7 cellular contexts compared by ENCODE assay signal in genomic region chr4:152535236-152535902, GRCh38. TPM values are rescaled to one million over a fixed set of nuclear protein-coding genes. Genes with fewer than 3 reads are reported as not detected.
DNase-seq lines count a peak whose midpoint lies in the region; ATAC-seq and TF ChIP-seq lines count a peak whose summit lies in the region.

No MANE protein-coding gene starts in this region.

- H3K36me3 ChIP-seq in SJSA1 (peaks cover 15% of the 10 kb centered on the region; the same call in 1 of the 2 replicates), mesendoderm (ENCODE audit: control insufficient read depth, insufficient read depth, low read length) (no peaks in the 10 kb centered on the region), urinary bladder (ENCODE audit: insufficient read depth) (no peaks in the 10 kb centered on the region)

- H3K4me1 ChIP-seq in SJSA1 (replicated peaks) (peaks cover 13% of the 10 kb centered on the region), mesendoderm (ENCODE audit: control insufficient read depth, low read depth, low read length) (no peaks in the 10 kb centered on the region), urinary bladder (ENCODE audit: insufficient read depth) (no peaks in the 10 kb centered on the region)

- H2BK120ac ChIP-seq in mesendoderm (ENCODE audit: low read depth, low read length), result peak overlapping the region; percentile 66

- H3K4me3 ChIP-seq in SJSA1, result peak overlapping the region; percentile 93
- H3K4me3 ChIP-seq in choroid plexus epithelial cell (ENCODE audit: low read depth, low read length), result peak overlapping the region; percentile 95
- peak overlapping the region; percentile 77 for H3K4me3 ChIP-seq in mesendoderm (ENCODE audit: low read length)
- peak overlapping the region; percentile 98 for H3K4me3 ChIP-seq in urinary bladder (ENCODE audit: low read depth, low read length)

- H3K27me3 ChIP-seq in SJSA1 (replicated peaks), result no peaks in the 10 kb centered on the region
- H3K27me3 ChIP-seq in mesendoderm (ENCODE audit: insufficient read depth, low read length, poor library complexity), result no peaks in the 10 kb centered on the region

- H3K79me2 ChIP-seq in mesendoderm (ENCODE audit: control insufficient read depth, insufficient read depth, low read length), result peaks cover 62% of the 10 kb centered on the region

- no peak for DNase-seq in SJSA1 (ENCODE audit: low read depth in 1 of 2, low spot score in 2 of 2)
- DNase-seq in choroid plexus epithelial cell (ENCODE audit: low read depth), result no peak
- DNase-seq in mesendoderm, result no peak
- DNase-seq in kidney tubule cell (ENCODE audit: low spot score), result no peak

- TF ChIP-seq CTCF in choroid plexus epithelial cell (conservative IDR thresholded peaks at IDR 0.05; ENCODE audit: low read depth, low read length), result no peak

- no peak overlapping the region for H4K8ac ChIP-seq in mesendoderm (ENCODE audit: low read depth, low read length)

- peak overlapping the region; percentile 91 for H3K56ac ChIP-seq in mesendoderm (ENCODE audit: low read length)

- no peak overlapping the region for H2AK5ac ChIP-seq in mesendoderm (ENCODE audit: low read length)

- H2BK15ac ChIP-seq in mesendoderm (replicated peaks; ENCODE audit: low read depth), result no peak overlapping the region

- no peak overlapping the region for H2BK5ac ChIP-seq in mesendoderm (ENCODE audit: low read length)

- peaks cover 17% of the 10 kb centered on the region for H3K79me1 ChIP-seq in mesendoderm (ENCODE audit: low read length)

- H3K23ac ChIP-seq in mesendoderm (ENCODE audit: low read length), result peak overlapping the region; percentile 9

- H3K4ac ChIP-seq in mesendoderm (ENCODE audit: low read depth, low read length), result peak overlapping the region; percentile 77

- H3K4me2 ChIP-seq in mesendoderm (ENCODE audit: low read length), result peak overlapping the region; percentile 23

- H4K5ac ChIP-seq in mesendoderm (ENCODE audit: low read length), result no peak overlapping the region

- ATAC-seq in GM18870 (IDR thresholded peaks at IDR 0.05; ENCODE audit: unreplicated experiment) (peak; percentile 8), HG02840 (IDR thresholded peaks at IDR 0.05; ENCODE audit: low FRiP score, unreplicated experiment) (peak; percentile 15)

- H3K18ac ChIP-seq in mesendoderm (ENCODE audit: low read length), result peak overlapping the region; percentile 8

- WGBS in mesendoderm (ENCODE audit: extremely low coverage, insufficient coverage, low lambda C conversion rate), result no CpG with 5 or more reads among the region's 70 CpGs
- WGBS in urinary bladder, result under 1% methylated on average over 70 of the region's 70 CpGs

- peak overlapping the region; percentile 87 for H3K9ac ChIP-seq in mesendoderm (ENCODE audit: low read length)

- no peaks in the 10 kb centered on the region for H3K9me3 ChIP-seq in SJSA1 (replicated peaks)

- peak overlapping the region; percentile 61 for H3K27ac ChIP-seq in SJSA1
- peak overlapping the region; percentile 30 for H3K27ac ChIP-seq in mesendoderm (ENCODE audit: low read depth, low read length)
- H3K27ac ChIP-seq in urinary bladder (ENCODE audit: low read depth), result peak overlapping the region; percentile 95

RNA-seq across cellular contexts. Expression of gene FBXW7, which starts 0.5 kb away (rescaled TPM):
- total RNA-seq in SJSA1 (2014; rRNA removed; shearing (Covaris generic)), result 28.9 and 29.5 TPM in 2 replicates
- 17.1 TPM for polyA plus RNA-seq in mesendoderm (2013, experiment 1 of 2)
- 16.0 TPM for polyA plus RNA-seq in mesendoderm (2013, experiment 2 of 2)
- 101 TPM for total RNA-seq in urinary bladder
- polyA plus RNA-seq in urinary bladder, result 7.9 TPM

Comparison
In these comparisons a context has a peak if more than half of its experiments do, and no peak if none do; other contexts are left out.
1. H3K27ac ChIP-seq: peak in every context shown above with its lines; median percentile 95 in urinary bladder; 61 in SJSA1; 30 in mesendoderm.